ENCODE assay signal across 1 cellular context in genomic region chr16:67226804-67227566, GRCh38.
TF ChIP-seq lines count a peak whose summit lies in the region.

Gene TMEM208, plus strand, starts transcription at chr16:67227130. Its CDS starts 89 bp downstream, at chr16:67227219.

TF ChIP-seq in neural cell, 6 proteins besides CTCF, POLR2A, EP300 and RAD21 (continued from another document):
- peak; percentile 96 for TF ChIP-seq REST (IDR thresholded peaks at IDR 0.05; ENCODE audit: borderline replicate concordance)
TF ChIP-seq in neural cell: peak in this region for 5.
